Comparison of ENCODE assay signal across 15 cellular contexts in the genomic region with DNA sequence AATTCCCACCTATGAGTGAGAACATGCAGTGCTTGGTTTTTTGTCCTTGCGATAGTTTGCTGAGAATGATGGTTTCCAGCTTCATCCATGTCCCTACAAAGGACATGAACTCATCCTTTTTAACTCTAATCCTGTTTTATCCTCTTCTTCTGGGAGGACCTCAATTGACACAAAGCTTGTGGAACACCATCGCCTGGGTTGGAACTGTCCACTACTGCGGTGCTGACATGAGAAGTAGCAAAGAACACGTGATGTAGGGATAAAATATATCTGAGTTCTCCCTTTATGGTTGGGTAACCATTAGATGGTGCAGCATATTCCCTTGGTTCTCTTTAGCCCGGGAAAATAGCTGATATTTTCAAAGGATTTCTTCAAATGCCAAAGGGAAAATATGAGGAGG.
A peak's percentile ranks its signal among the peaks of the same experiment; 100 is the strongest.
DNase-seq lines count a peak whose midpoint lies in the region; ATAC-seq and TF ChIP-seq lines count a peak whose summit lies in the region.
"Had no signal": no experiment of that assay in that cellular context is flagged by ENCODE, and none has a peak within 500 bp of the region (broad histone marks: within the 10 kb centered on the region; RNA-seq: fewer than 3 reads in every experiment).

No MANE protein-coding gene starts in this region.

- H3K4ac ChIP-seq in mesenchymal stem cell (ENCODE audit: low read depth in 1 of 2, low read length in 2 of 2) = no peak overlapping the region

- H2BK5ac ChIP-seq in mesenchymal stem cell (ENCODE audit: low read depth, low read length, poor library complexity, severe bottlenecking) = no peak overlapping the region

- H2AK5ac ChIP-seq in mesenchymal stem cell (ENCODE audit: low read length, severe bottlenecking) = no peak overlapping the region

- H3K4me1 ChIP-seq in mesenchymal stem cell (ENCODE audit: control insufficient read depth, insufficient read depth, low read depth, low read length) = no peaks in the 10 kb centered on the region
- H3K4me1 ChIP-seq: Peyer's patch had no signal

- H3K27ac ChIP-seq in mesenchymal stem cell (ENCODE audit: low read length, poor library complexity, severe bottlenecking) = no peak overlapping the region
- H3K27ac ChIP-seq: epithelial cell of prostate, Peyer's patch had no signal

- no peaks in the 10 kb centered on the region for H3K79me1 ChIP-seq in mesenchymal stem cell (replicated peaks; ENCODE audit: low read length, poor library complexity, severe bottlenecking)

- TF ChIP-seq CTCF in choroid plexus epithelial cell (conservative IDR thresholded peaks at IDR 0.05; ENCODE audit: low read depth, low read length) = no peak

- DNase-seq in HEK293T (ENCODE audit: extremely low spot score) (no peak), RPMI8226 (peak; percentile 11), choroid plexus epithelial cell (ENCODE audit: low read depth) (peak; percentile 36), mesenchymal stem cell (peak; percentile 1), OCI-M2 (lab: John Stamatoyannopoulos, UW; ENCODE audit: unreplicated experiment) (no peak), cerebellum (ENCODE audit: low spot score) (no peak)
- DNase-seq: amniotic stem cell, GF-D8, HFFc6, NCI-H1092, NCI-H748 treated with DMSO at 0.1 percent for 48 hours, Peyer's patch had no signal

- no peak overlapping the region for H2BK15ac ChIP-seq in mesenchymal stem cell (ENCODE audit: low read depth, poor library complexity, severe bottlenecking)

- WGBS in mesenchymal stem cell = 48% methylated on average over 5 of the region's 5 CpGs

- H3K23ac ChIP-seq in mesenchymal stem cell (ENCODE audit: low read length in 2 of 2) = no peak overlapping the region

- no peak overlapping the region for H2BK120ac ChIP-seq in mesenchymal stem cell (ENCODE audit: low read depth, low read length)

- CTCF ChIA-PET in HEK293T (lab: Yijun Ruan, JAX) = no interaction called here

- H3K18ac ChIP-seq in mesenchymal stem cell (ENCODE audit: low read depth in 1 of 2, low read length in 2 of 2) = no peak overlapping the region

- H3K36me3 ChIP-seq in mesenchymal stem cell (ENCODE audit: control insufficient read depth in 1 of 2, insufficient read depth in 2 of 2, low read depth in 1 of 2, low read length in 2 of 2) = no peaks in the 10 kb centered on the region
- H3K36me3 ChIP-seq: Peyer's patch had no signal

- H3K4me3 ChIP-seq in choroid plexus epithelial cell (ENCODE audit: low read depth, low read length) (no peak overlapping the region), mesenchymal stem cell (ENCODE audit: insufficient read depth in 1 of 2, low read depth in 1 of 2, low read length in 2 of 2) (no peak overlapping the region)
- H3K4me3 ChIP-seq: Peyer's patch had no signal

- H4K91ac ChIP-seq in mesenchymal stem cell (ENCODE audit: low read length) = no peak overlapping the region

- H2BK12ac ChIP-seq in mesenchymal stem cell (ENCODE audit: low read length in 2 of 2) = no peak overlapping the region

- no peak overlapping the region for H3K9ac ChIP-seq in mesenchymal stem cell (ENCODE audit: low read length)

- H3K14ac ChIP-seq in mesenchymal stem cell (ENCODE audit: low read length in 2 of 2) = no peak overlapping the region

- H3K9me3 ChIP-seq in mesenchymal stem cell (ENCODE audit: control insufficient read depth, low read length) = no peaks in the 10 kb centered on the region
- H3K9me3 ChIP-seq: Peyer's patch had no signal

- no peak overlapping the region for H3K4me2 ChIP-seq in mesenchymal stem cell (ENCODE audit: low read length, poor library complexity, severe bottlenecking)

- no peak overlapping the region for H4K8ac ChIP-seq in mesenchymal stem cell (ENCODE audit: low read length)

- ATAC-seq in GM18498 (IDR thresholded peaks at IDR 0.05; ENCODE audit: unreplicated experiment) = no peak
- ATAC-seq in HG02763 (IDR thresholded peaks at IDR 0.05; ENCODE audit: unreplicated experiment) = no peak

- POLR2A ChIA-PET in HEK293T (lab: Yijun Ruan, JAX) = no interaction called here

- H3K27me3 ChIP-seq in mesenchymal stem cell (ENCODE audit: control insufficient read depth in 1 of 2, insufficient read depth in 1 of 2, low read length in 2 of 2) = peaks cover 40 to 41% of the 10 kb centered on the region in 2 experiments
- H3K27me3 ChIP-seq: Peyer's patch had no signal

- no peak overlapping the region for H2AFZ ChIP-seq in mesenchymal stem cell (ENCODE audit: low read depth, low read length)

TF ChIP-seq in HEK293T, 16 proteins besides CTCF, POLR2A, EP300 and RAD21:
- TF ChIP-seq SP1 (IDR thresholded peaks at IDR 0.05) (no peak), L3MBTL2 (conservative IDR thresholded peaks at IDR 0.05) (0 out of 2 replicates have a peak, but pooled peaks have one; percentile 21)

Comparison
In these comparisons a context has a peak if more than half of its experiments do, and no peak if none do; other contexts are left out.
1. DNase-seq: peak in RPMI8226 (single experiment), choroid plexus epithelial cell (single experiment) and mesenchymal stem cell (single experiment); none in HEK293T (single experiment), OCI-M2 (single experiment) and cerebellum (single experiment).